In genomic region chr12:91009319-91009950, GRCh38 we compare ENCODE assay signal across 10 cellular contexts. TPM values are rescaled to one million over a fixed set of nuclear protein-coding genes. Genes with fewer than 3 reads are reported as not detected.
A peak's percentile ranks its signal among the peaks of the same experiment; 100 is the strongest.
DNase-seq lines count a peak whose midpoint lies in the region; ATAC-seq, FAIRE-seq and TF ChIP-seq lines count a peak whose summit lies in the region.
"Had no signal": no experiment of that assay in that cellular context is flagged by ENCODE, and none has a peak within 500 bp of the region (broad histone marks: within the 10 kb centered on the region; RNA-seq: fewer than 3 reads in every experiment).

No MANE protein-coding gene starts in this region.

- H3K23ac ChIP-seq in mesenchymal stem cell (ENCODE audit: low read length in 2 of 2) = no peak overlapping the region

- no peak overlapping the region for H3K18ac ChIP-seq in mesenchymal stem cell (ENCODE audit: low read depth in 1 of 2, low read length in 2 of 2)

- H3K9me3 ChIP-seq in astrocyte (ENCODE audit: insufficient read depth, low read depth, low read length) (no peaks in the 10 kb centered on the region), right lobe of liver (no peaks in the 10 kb centered on the region), mesenchymal stem cell (ENCODE audit: control insufficient read depth, low read length) (no peaks in the 10 kb centered on the region), body of pancreas (no peaks in the 10 kb centered on the region)
- H3K9me3 ChIP-seq: Peyer's patch had no signal

- no peak overlapping the region for H3K27ac Mint-ChIP-seq in astrocyte (ENCODE audit: unreplicated experiment)
- no peak overlapping the region for H3K27ac Mint-ChIP-seq in effector memory CD8-positive, alpha-beta T cell

- peaks cover 2% of the 10 kb centered on the region for H3K27me3 Mint-ChIP-seq in astrocyte (ENCODE audit: low read depth, unreplicated experiment)
- H3K27me3 Mint-ChIP-seq in effector memory CD8-positive, alpha-beta T cell = peaks cover 5 to 20% of the 10 kb centered on the region in 2 donors

- TF ChIP-seq POLR2A in right lobe of liver (IDR thresholded peaks at IDR 0.05) = no peak
- no peak for TF ChIP-seq POLR2A in body of pancreas (IDR thresholded peaks at IDR 0.05)

- H3K4me2 ChIP-seq in astrocyte (ENCODE audit: low read length) (no peak overlapping the region), mesenchymal stem cell (ENCODE audit: low read length, poor library complexity, severe bottlenecking) (no peak overlapping the region)

- H3K27ac ChIP-seq in astrocyte (ENCODE audit: low read depth, low read length) (no peak overlapping the region), right lobe of liver (no peak overlapping the region), mesenchymal stem cell (ENCODE audit: low read length, poor library complexity, severe bottlenecking) (no peak overlapping the region), body of pancreas (no peak overlapping the region)
- H3K27ac ChIP-seq: Peyer's patch had no signal

- intact Hi-C loops in right lobe of liver (cut with DNase I) (no loop called here), body of pancreas (cut with DNase I) (no loop called here)

- FAIRE-seq in astrocyte (lab: Jason Lieb, UNC) = no peak
- FAIRE-seq: D721Med had no signal

- in situ Hi-C loops in GM13977 (cut with MboI; ENCODE audit: low pct_unique_long_range_greater_than_20kb, low sequenced_read_pairs, unreplicated experiment) = no loop called here

- peaks cover 3% of the 10 kb centered on the region for H3K9me3 Mint-ChIP-seq in astrocyte (ENCODE audit: unreplicated experiment)
- no peaks in the 10 kb centered on the region for H3K9me3 Mint-ChIP-seq in effector memory CD8-positive, alpha-beta T cell

- 43% methylated on average over 1 of the region's 1 CpG for WGBS in right lobe of liver (ENCODE audit: insufficient coverage, low coverage, low lambda C conversion rate, missing lambda C conversion rate)
- WGBS in mesenchymal stem cell = 97% methylated on average over 1 of the region's 1 CpG
- WGBS in body of pancreas, 2 donors = 70 to 81% methylated on average over 1 of the region's 1 CpG

- H2BK12ac ChIP-seq in mesenchymal stem cell (ENCODE audit: low read length in 2 of 2) = no peak overlapping the region

- H3K9ac ChIP-seq in astrocyte (ENCODE audit: low read length) (no peak overlapping the region), mesenchymal stem cell (ENCODE audit: low read length) (no peak overlapping the region)

- H3K4me3 Mint-ChIP-seq in astrocyte (ENCODE audit: unreplicated experiment) = no peak overlapping the region
- H3K4me3 Mint-ChIP-seq in effector memory CD8-positive, alpha-beta T cell = no peak overlapping the region

- H3K79me1 ChIP-seq in mesenchymal stem cell (replicated peaks; ENCODE audit: low read length, poor library complexity, severe bottlenecking) = no peaks in the 10 kb centered on the region

- H3K4me3 ChIP-seq in astrocyte (ENCODE audit: insufficient read depth, low read depth, low read length) (no peak overlapping the region), right lobe of liver (no peak overlapping the region), mesenchymal stem cell (ENCODE audit: insufficient read depth in 1 of 2, low read depth in 1 of 2, low read length in 2 of 2) (no peak overlapping the region), body of pancreas (no peak overlapping the region)
- H3K4me3 ChIP-seq: Peyer's patch had no signal

- H3K36me3 ChIP-seq in astrocyte (ENCODE audit: insufficient read depth, low read length) = no peaks in the 10 kb centered on the region
- no peaks in the 10 kb centered on the region for H3K36me3 ChIP-seq in right lobe of liver
- H3K36me3 ChIP-seq in mesenchymal stem cell (ENCODE audit: control insufficient read depth in 1 of 2, insufficient read depth in 2 of 2, low read depth in 1 of 2, low read length in 2 of 2) = no peaks in the 10 kb centered on the region
- no peaks in the 10 kb centered on the region for H3K36me3 ChIP-seq in body of pancreas (replicated peaks in 1 of 2; ENCODE audit: insufficient read depth in 1 of 2, low read depth in 2 of 2)
- H3K36me3 ChIP-seq: Peyer's patch had no signal

- no peaks in the 10 kb centered on the region for H3K79me2 ChIP-seq in astrocyte (ENCODE audit: insufficient read depth, low read length)

- H2AK5ac ChIP-seq in mesenchymal stem cell (ENCODE audit: low read length, severe bottlenecking) = no peak overlapping the region

- no peak overlapping the region for H4K91ac ChIP-seq in mesenchymal stem cell (ENCODE audit: low read length)

- peaks cover 7% of the 10 kb centered on the region for H3K4me1 ChIP-seq in astrocyte (ENCODE audit: insufficient read depth, low read length)
- no peaks in the 10 kb centered on the region for H3K4me1 ChIP-seq in right lobe of liver
- no peaks in the 10 kb centered on the region for H3K4me1 ChIP-seq in mesenchymal stem cell (ENCODE audit: control insufficient read depth, insufficient read depth, low read depth, low read length)
- no peaks in the 10 kb centered on the region for H3K4me1 ChIP-seq in body of pancreas
- H3K4me1 ChIP-seq: Peyer's patch had no signal

- H4K20me1 ChIP-seq in astrocyte (ENCODE audit: insufficient read depth, low read length) = no peaks in the 10 kb centered on the region

- H3K14ac ChIP-seq in mesenchymal stem cell (ENCODE audit: low read length in 2 of 2) = no peak overlapping the region

- no peak overlapping the region for H2BK15ac ChIP-seq in mesenchymal stem cell (ENCODE audit: low read depth, poor library complexity, severe bottlenecking)

- H2AFZ ChIP-seq in astrocyte (ENCODE audit: low read depth, low read length) (no peak overlapping the region), mesenchymal stem cell (ENCODE audit: low read depth, low read length) (no peak overlapping the region)

- H2BK5ac ChIP-seq in mesenchymal stem cell (ENCODE audit: low read depth, low read length, poor library complexity, severe bottlenecking) = no peak overlapping the region

- H2BK120ac ChIP-seq in mesenchymal stem cell (ENCODE audit: low read depth, low read length) = no peak overlapping the region

- peak; percentile 12 for DNase-seq in GM13977 (ENCODE audit: low spot score)
- DNase-seq in astrocyte (ENCODE audit: low read depth) = peak; percentile 76
- no peak for DNase-seq in effector memory CD8-positive, alpha-beta T cell
- DNase-seq in right lobe of liver = no peak
- DNase-seq in mesenchymal stem cell = no peak
- DNase-seq in body of pancreas = no peak
- DNase-seq: Peyer's patch had no signal

- peaks cover 36% of the 10 kb centered on the region for H3K27me3 ChIP-seq in astrocyte (ENCODE audit: insufficient read depth, low read length)
- H3K27me3 ChIP-seq in right lobe of liver = no peaks in the 10 kb centered on the region
- no peaks in the 10 kb centered on the region for H3K27me3 ChIP-seq in mesenchymal stem cell (ENCODE audit: control insufficient read depth in 1 of 2, insufficient read depth in 1 of 2, low read length in 2 of 2)
- H3K27me3 ChIP-seq in body of pancreas = no peaks in the 10 kb centered on the region
- H3K27me3 ChIP-seq: Peyer's patch had no signal

- H3K4me1 Mint-ChIP-seq in astrocyte (ENCODE audit: low read depth, unreplicated experiment) = peaks cover 15% of the 10 kb centered on the region
- H3K4me1 Mint-ChIP-seq in effector memory CD8-positive, alpha-beta T cell (ENCODE audit: low read depth in 2 of 2) = no peaks in the 10 kb centered on the region

- TF ChIP-seq CTCF in GM13977 (IDR thresholded peaks at IDR 0.05; ENCODE audit: extremely low read depth, insufficient read depth, missing control alignments) = no peak
- TF ChIP-seq CTCF in astrocyte (IDR thresholded peaks at IDR 0.05; ENCODE audit: insufficient read depth, low read depth, low read length) = no peak
- no peak for TF ChIP-seq CTCF in right lobe of liver (IDR thresholded peaks at IDR 0.05)
- no peak for TF ChIP-seq CTCF in body of pancreas (IDR thresholded peaks at IDR 0.05)

- H3K4ac ChIP-seq in mesenchymal stem cell (ENCODE audit: low read depth in 1 of 2, low read length in 2 of 2) = no peak overlapping the region

- H3K36me3 Mint-ChIP-seq in astrocyte (ENCODE audit: low read depth, unreplicated experiment) = no peaks in the 10 kb centered on the region
- H3K36me3 Mint-ChIP-seq in effector memory CD8-positive, alpha-beta T cell (ENCODE audit: insufficient read depth) = no peaks in the 10 kb centered on the region

- ATAC-seq in GM19467 (IDR thresholded peaks at IDR 0.05; ENCODE audit: unreplicated experiment) (peak; percentile 86), HG03066 (IDR thresholded peaks at IDR 0.05; ENCODE audit: low read depth, unreplicated experiment) (peak; percentile 91), right lobe of liver (no peak), body of pancreas (no peak)
- no peak for ATAC-seq in effector memory CD8-positive, alpha-beta T cell (replicated peaks)

- H4K8ac ChIP-seq in mesenchymal stem cell (ENCODE audit: low read length) = no peak overlapping the region

RNA-seq across cellular contexts. Expression of gene EPYC, which starts 4.7 kb away (rescaled TPM):
- 0.26 and 0.39 TPM in 2 replicates for total RNA-seq in astrocyte
- not detected for total RNA-seq in right lobe of liver
- 0.08 TPM for polyA plus RNA-seq in mesenchymal stem cell (2013, experiment 1 of 2)
- polyA plus RNA-seq in mesenchymal stem cell (2013, experiment 2 of 2) = not detected
- total RNA-seq in body of pancreas = not detected
- total RNA-seq: Peyer's patch had no signal

RNA-seq across cellular contexts. Expression of gene KERA, which starts 48.4 kb away (rescaled TPM):
- total RNA-seq in astrocyte = not detected in 2 replicates
- total RNA-seq in right lobe of liver = not detected
- 0.01 TPM for polyA plus RNA-seq in mesenchymal stem cell (2013, experiment 1 of 2)
- not detected for polyA plus RNA-seq in mesenchymal stem cell (2013, experiment 2 of 2)
- not detected for total RNA-seq in body of pancreas
- total RNA-seq: Peyer's patch had no signal

RNA-seq across cellular contexts. Expression of gene CCER1, which starts 54.5 kb away (rescaled TPM):
- not detected in 2 replicates for total RNA-seq in astrocyte
- not detected for total RNA-seq in right lobe of liver
- polyA plus RNA-seq in mesenchymal stem cell (2013, experiment 1 of 2) = not detected
- not detected for polyA plus RNA-seq in mesenchymal stem cell (2013, experiment 2 of 2)
- total RNA-seq in body of pancreas = not detected
- total RNA-seq: Peyer's patch had no signal

Comparison
In these comparisons a context has a peak if more than half of its experiments do, and no peak if none do; other contexts are left out.
1. DNase-seq: peak in GM13977 (single experiment) and astrocyte (single experiment); none in effector memory CD8-positive, alpha-beta T cell (0 of 3), right lobe of liver (0 of 3), mesenchymal stem cell (single experiment) and body of pancreas (0 of 4).
2. ATAC-seq: peak in GM19467 (single experiment) and HG03066 (single experiment); none in effector memory CD8-positive, alpha-beta T cell (single experiment), right lobe of liver (0 of 4) and body of pancreas (single experiment).